ENCODE assay signal across 8 cellular contexts in the genomic region with DNA sequence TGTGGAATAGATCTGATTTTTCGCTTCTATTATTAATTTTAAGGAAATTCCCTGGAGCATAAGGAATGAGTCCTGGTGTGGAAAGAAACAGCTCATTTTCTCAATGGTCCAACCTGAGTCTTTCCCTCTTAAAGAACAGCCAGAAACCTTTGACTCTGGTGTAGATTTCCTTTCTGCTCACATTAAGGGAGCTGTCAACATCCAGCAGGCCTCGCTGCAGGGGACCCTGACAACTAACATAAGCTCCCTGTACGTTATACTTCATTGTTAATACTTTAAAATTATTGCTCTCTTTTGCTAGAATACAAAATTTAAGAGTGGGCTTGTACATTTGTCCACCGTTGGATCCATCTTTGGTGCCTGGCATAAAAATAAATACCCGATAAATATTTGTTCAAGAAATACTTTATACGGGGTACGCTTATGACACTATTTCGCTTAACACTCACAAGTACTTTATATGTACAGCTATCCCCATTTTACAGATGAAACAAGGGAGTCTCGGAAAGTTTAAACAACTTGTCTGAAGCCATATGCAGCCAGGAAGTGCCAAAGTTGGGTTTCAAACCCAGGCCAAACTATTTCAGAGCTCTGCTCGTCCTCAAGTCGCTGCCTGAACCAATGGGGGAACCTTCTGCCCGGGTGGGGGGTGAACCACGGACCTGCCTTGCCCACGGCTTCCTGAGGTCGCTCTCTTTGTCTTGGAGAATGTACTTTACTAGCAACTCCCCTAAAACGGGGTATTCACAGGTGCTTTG. TPM values are rescaled to one million over a fixed set of nuclear protein-coding genes. Genes with fewer than 3 reads are reported as not detected.
DNase-seq lines count a peak whose midpoint lies in the region; ATAC-seq and TF ChIP-seq lines count a peak whose summit lies in the region.

No MANE protein-coding gene starts in this region.

- BruUV-seq in PC-3 (replicated peaks; lab: Mats Ljungman, UMichigan), result TSS peak; percentile 66

- in situ Hi-C loops in HAP-1 (cut with MboI; ENCODE audit: low sequenced_read_pairs), result no loop called here

- 9 to 11% methylated on average over 16 of the region's 16 CpGs for WGBS in lower leg skin, 2 donors

- DNase-seq in NCI-H345 (lab: John Stamatoyannopoulos, UW) (peak; percentile 41), NCI-H345 treated with DMSO at 0.1 percent for 48 hours (lab: John Stamatoyannopoulos, UW; ENCODE audit: unreplicated experiment) (no peak), HAP-1 (ENCODE audit: low spot score in 2 of 2) (peak; percentile 34 to 47), PC-3 (peak; percentile 10), caudate nucleus (lab: John Stamatoyannopoulos, UW) (peak in 2 of 61 donors; percentile 24 to 41), lower leg skin (ENCODE audit: low spot score in 2 of 2) (no peak), midbrain (lab: John Stamatoyannopoulos, UW) (no peak)

- H3K9me3 ChIP-seq in HAP-1 (no peaks in the 10 kb centered on the region), PC-3 (ENCODE audit: low read length) (no peaks in the 10 kb centered on the region)

- ATAC-seq in PC-3, result peak; percentile 29

- H4K20me1 ChIP-seq in PC-3 (ENCODE audit: low read length), result no peaks in the 10 kb centered on the region

- H3K36me3 ChIP-seq in HAP-1 (replicated peaks) (peaks cover 35% of the 10 kb centered on the region), PC-3 (ENCODE audit: low read depth, low read length) (peaks cover 24% of the 10 kb centered on the region)

- H3K9ac ChIP-seq in PC-3 (ENCODE audit: low read length), result peak overlapping the region; percentile 97

- H3K27ac ChIP-seq in PC-3 (ENCODE audit: low read length) (peak overlapping the region; percentile 70), caudate nucleus (ENCODE audit: low read depth, low read length) (peak overlapping the region; percentile 91), temporal lobe (ENCODE audit: low read depth, low read length) (peak overlapping the region; percentile 91)

- H2AFZ ChIP-seq in PC-3 (ENCODE audit: low read length), result peak overlapping the region; percentile 91

- no peak for TF ChIP-seq POLR2A in lower leg skin (IDR thresholded peaks at IDR 0.05)

- H3K9me2 ChIP-seq in PC-3 (replicated peaks; ENCODE audit: low read length), result no peaks in the 10 kb centered on the region

- H3K79me2 ChIP-seq in PC-3 (ENCODE audit: low read length), result peaks cover 43% of the 10 kb centered on the region

- TF ChIP-seq CTCF in PC-3 (conservative IDR thresholded peaks at IDR 0.05; ENCODE audit: low read depth, low read length) (no peak), lower leg skin (IDR thresholded peaks at IDR 0.05) (no peak)

- peak overlapping the region; percentile 87 for H3K4me2 ChIP-seq in PC-3 (ENCODE audit: low read length)

- no peaks in the 10 kb centered on the region for H3K27me3 ChIP-seq in HAP-1 (ENCODE audit: low read depth)
- no peaks in the 10 kb centered on the region for H3K27me3 ChIP-seq in PC-3 (ENCODE audit: low read length)

- H3K4me3 ChIP-seq in HAP-1 (peak overlapping the region; percentile 89), PC-3 (ENCODE audit: low read length) (peak overlapping the region; percentile 79), lower leg skin (ENCODE audit: low read depth, poor library complexity, severe bottlenecking) (peak overlapping the region; percentile 86)

- POLR2A ChIA-PET in PC-3 (lab: Charles Lee; ENCODE audit: unreplicated experiment), result interaction anchor here (0.7 to 0.8 kb wide), 2 partner anchors 22 to 523 kb away, joined by 4 to 5 read pairs; no protein-coding TSS in a partner anchor

- H3F3A ChIP-seq in PC-3 (ENCODE audit: low read length, unreplicated experiment), result no peaks in the 10 kb centered on the region

- H3K4me1 ChIP-seq in HAP-1 (peaks cover 10% of the 10 kb centered on the region), PC-3 (ENCODE audit: insufficient read depth, low read length) (peaks cover 15% of the 10 kb centered on the region)

- CTCF ChIA-PET in PC-3 (lab: Charles Lee), result no interaction called here

- intact Hi-C loops in PC-3 (cut with micrococcal nuclease) (no loop called here), lower leg skin (cut with DNase I; ENCODE audit: low total_unique reads) (no loop called here)

RNA-seq across cellular contexts. Expression of a gene that starts 0.6 kb away (rescaled TPM):
- total RNA-seq in PC-3 (2014; rRNA removed) (57.9 and 64.7 TPM in 2 replicates), lower leg skin (10 to 100 TPM; 63.2 to 77.2 (median 67.6) TPM), temporal lobe (70.6 TPM)

RNA-seq across cellular contexts. Expression of a gene that starts 18.0 kb away (rescaled TPM):
- not detected in 2 replicates for total RNA-seq in PC-3 (2014; rRNA removed)
- total RNA-seq in lower leg skin, result under 1 TPM in 2 of 4 donors, not detected in 2; 0.13 to 0.19 TPM
- 4.7 TPM for total RNA-seq in temporal lobe

RNA-seq across cellular contexts. Expression of a gene that starts 56.6 kb away (rescaled TPM):
- total RNA-seq in PC-3 (2014; rRNA removed), result not detected in 2 replicates
- total RNA-seq in lower leg skin, result not detected
- not detected for total RNA-seq in temporal lobe

Comparison
In these comparisons a context has a peak if more than half of its experiments do, and no peak if none do; other contexts are left out.
1. DNase-seq: peak in NCI-H345 (single experiment), HAP-1 (2 of 2) and PC-3 (single experiment); none in NCI-H345 treated with DMSO at 0.1 percent for 48 hours (single experiment), lower leg skin (0 of 2) and midbrain (single experiment).
2. Peak in every context shown above with its lines, with median percentiles within 50 percentile points of each other: H3K4me3 ChIP-seq and H3K27ac ChIP-seq.